ENCODE assay signal across 17 cellular contexts in genomic region chr3:66110840-66111239, GRCh38.
DNase-seq lines count a peak whose midpoint lies in the region; ATAC-seq, FAIRE-seq and TF ChIP-seq lines count a peak whose summit lies in the region.
"Had no signal": no experiment of that assay in that cellular context is flagged by ENCODE, and none has a peak within 500 bp of the region (broad histone marks: within the 10 kb centered on the region; RNA-seq: fewer than 3 reads in every experiment).

No MANE protein-coding gene starts in this region.

- no peak for TF ChIP-seq POLR2A in breast epithelium (IDR thresholded peaks at IDR 0.05)
- TF ChIP-seq POLR2A in transverse colon (IDR thresholded peaks at IDR 0.05): no peak

- TF ChIP-seq EP300 in transverse colon (IDR thresholded peaks at IDR 0.05; ENCODE audit: low read depth): no peak

- no TSS peak for BruUV-seq in MCF 10A (replicated peaks; lab: Mats Ljungman, UMichigan)

- H3K27me3 ChIP-seq in breast epithelium: no peaks in the 10 kb centered on the region
- no peaks in the 10 kb centered on the region for H3K27me3 ChIP-seq in transverse colon
- H3K27me3 ChIP-seq: Peyer's patch had no signal

- TF ChIP-seq CTCF in MCF 10A (IDR thresholded peaks at IDR 0.05; ENCODE audit: unreplicated experiment) (no peak), breast epithelium (IDR thresholded peaks at IDR 0.05) (no peak), choroid plexus epithelial cell (conservative IDR thresholded peaks at IDR 0.05; ENCODE audit: low read depth, low read length) (no peak), transverse colon (IDR thresholded peaks at IDR 0.05) (no peak)

- peaks cover 27% of the 10 kb centered on the region for H3K4me1 Mint-ChIP-seq in MCF 10A (ENCODE audit: insufficient read depth, unreplicated experiment)
- no peaks in the 10 kb centered on the region for H3K4me1 Mint-ChIP-seq in stimulated activated naive B cell treated with anti-CD40 and anti-IgM and Interleukin-4, amounts not matched to agents 10 μg/mL and 1 μg/mL and 100 μg/mL, for 72 hours

- POLR2A ChIA-PET in MCF 10A (lab: Yijun Ruan, JAX): no interaction called here

- in situ Hi-C loops in transverse colon (cut with MboI; ENCODE audit: low pct_ligation_motif_present in 1 of 4, low pct_unique_long_range_greater_than_20kb in 1 of 4, low sequenced_read_pairs in 3 of 4): no loop called here

- no peaks in the 10 kb centered on the region for H3K9me3 Mint-ChIP-seq in MCF 10A (ENCODE audit: unreplicated experiment)
- H3K9me3 Mint-ChIP-seq in stimulated activated naive B cell treated with anti-CD40 and anti-IgM and Interleukin-4, amounts not matched to agents 10 μg/mL and 1 μg/mL and 100 μg/mL, for 72 hours: no peaks in the 10 kb centered on the region
- H3K9me3 Mint-ChIP-seq: brain had no signal

- peak; percentile 42 for ATAC-seq in left colon
- no peak for ATAC-seq in stimulated activated naive B cell treated with anti-CD40 and anti-IgM and Interleukin-4, amounts not matched to agents 10 μg/mL and 1 μg/mL and 100 μg/mL, for 72 hours (replicated peaks)
- ATAC-seq: psoas muscle had no signal

- H3K27ac Mint-ChIP-seq in MCF 10A (ENCODE audit: low read depth, unreplicated experiment): no peak overlapping the region
- no peak overlapping the region for H3K27ac Mint-ChIP-seq in stimulated activated naive B cell treated with anti-CD40 and anti-IgM and Interleukin-4, amounts not matched to agents 10 μg/mL and 1 μg/mL and 100 μg/mL, for 72 hours
- H3K27ac Mint-ChIP-seq: brain had no signal

- H3K4me1 ChIP-seq in breast epithelium (no peaks in the 10 kb centered on the region), transverse colon (peaks cover 0 to 3% (median 0%) of the 10 kb centered on the region in 4 donors)
- H3K4me1 ChIP-seq: Peyer's patch had no signal

- no peak overlapping the region for H3K4me3 ChIP-seq in breast epithelium
- no peak overlapping the region for H3K4me3 ChIP-seq in choroid plexus epithelial cell (ENCODE audit: low read depth, low read length)
- H3K4me3 ChIP-seq in transverse colon: no peak overlapping the region
- H3K4me3 ChIP-seq: Peyer's patch, psoas muscle had no signal

- peak; percentile 71 for DNase-seq in MCF 10A (ENCODE audit: unreplicated experiment)
- DNase-seq in breast epithelium (ENCODE audit: low spot score in 2 of 2): no peak
- peak; percentile 84 for DNase-seq in choroid plexus epithelial cell (ENCODE audit: low read depth)
- no peak for DNase-seq in left colon
- DNase-seq in urothelium cell line (ENCODE audit: low spot score): peak; percentile 27
- no peak for DNase-seq in transverse colon
- no peak for DNase-seq in stimulated activated naive B cell treated with anti-CD40 and anti-IgM and Interleukin-4, amounts not matched to agents 10 μg/mL and 1 μg/mL and 100 μg/mL, for 72 hours
- no peak for DNase-seq in activated CD4-positive, alpha-beta T cell treated with anti-CD3 and anti-CD28 coated beads for 1 hour
- DNase-seq: activated CD4-positive, CD25-positive, alpha-beta regulatory T cell; activated naive CD4-positive, alpha-beta T cell treated with Interleukin-2 at 50 U/mL for 16 hours; GF-D8; kidney glomerular epithelial cell; NCI-H2029; NCI-H82; Peyer's patch; psoas muscle had no signal

- H3K27ac ChIP-seq in breast epithelium: no peak overlapping the region
- no peak overlapping the region for H3K27ac ChIP-seq in transverse colon
- H3K27ac ChIP-seq: Peyer's patch, psoas muscle had no signal

- no peak for FAIRE-seq in urothelium cell line (lab: Jason Lieb, UNC)

- CTCF ChIA-PET in MCF 10A (lab: Yijun Ruan, JAX): no interaction called here

- H3K36me3 Mint-ChIP-seq in MCF 10A (ENCODE audit: insufficient read depth, unreplicated experiment): no peaks in the 10 kb centered on the region
- no peaks in the 10 kb centered on the region for H3K36me3 Mint-ChIP-seq in stimulated activated naive B cell treated with anti-CD40 and anti-IgM and Interleukin-4, amounts not matched to agents 10 μg/mL and 1 μg/mL and 100 μg/mL, for 72 hours
- H3K36me3 Mint-ChIP-seq: brain had no signal

- H3K9me3 ChIP-seq in breast epithelium (no peaks in the 10 kb centered on the region), transverse colon (no peaks in the 10 kb centered on the region)
- H3K9me3 ChIP-seq: Peyer's patch, psoas muscle had no signal

- no peak overlapping the region for H3K4me3 Mint-ChIP-seq in MCF 10A (ENCODE audit: unreplicated experiment)
- H3K4me3 Mint-ChIP-seq in stimulated activated naive B cell treated with anti-CD40 and anti-IgM and Interleukin-4, amounts not matched to agents 10 μg/mL and 1 μg/mL and 100 μg/mL, for 72 hours: no peak overlapping the region
- H3K4me3 Mint-ChIP-seq: brain had no signal

- intact Hi-C loops in MCF 10A (cut with micrococcal nuclease) (no loop called here), breast epithelium (cut with DNase I; ENCODE audit: low total_unique reads) (no loop called here), left colon (cut with DNase I, micrococcal nuclease) (no loop called here), transverse colon (cut with DNase I; ENCODE audit: low total_unique reads) (no loop called here)

- 54 to 58% methylated on average over 6 of the region's 6 CpGs for WGBS in transverse colon (ENCODE audit: low coverage in 1 of 2), 2 donors

- no peaks in the 10 kb centered on the region for H3K27me3 Mint-ChIP-seq in MCF 10A (ENCODE audit: insufficient read depth, unreplicated experiment)
- peaks cover 0 to 6% of the 10 kb centered on the region in 2 donors for H3K27me3 Mint-ChIP-seq in stimulated activated naive B cell treated with anti-CD40 and anti-IgM and Interleukin-4, amounts not matched to agents 10 μg/mL and 1 μg/mL and 100 μg/mL, for 72 hours
- H3K27me3 Mint-ChIP-seq: brain had no signal

- H3K36me3 ChIP-seq in breast epithelium (no peaks in the 10 kb centered on the region), transverse colon (no peaks in the 10 kb centered on the region)
- H3K36me3 ChIP-seq: Peyer's patch had no signal

Comparison
In these comparisons a context has a peak if more than half of its experiments do, and no peak if none do; other contexts are left out.
1. DNase-seq: peak in MCF 10A (single experiment), choroid plexus epithelial cell (single experiment) and urothelium cell line (single experiment); none in breast epithelium (0 of 2), left colon (0 of 2), transverse colon (single experiment), stimulated activated naive B cell treated with anti-CD40 and anti-IgM and Interleukin-4, amounts not matched to agents 10 μg/mL and 1 μg/mL and 100 μg/mL, for 72 hours (single experiment) and activated CD4-positive, alpha-beta T cell treated with anti-CD3 and anti-CD28 coated beads for 1 hour (single experiment).